10 cellular contexts compared by ENCODE assay signal in genomic region chr12:108566452-108566851, GRCh38. TPM values are rescaled to one million over a fixed set of nuclear protein-coding genes. Genes with fewer than 3 reads are reported as not detected.
DNase-seq lines count a peak whose midpoint lies in the region; ATAC-seq and TF ChIP-seq lines count a peak whose summit lies in the region.
"Had no signal": no experiment of that assay in that cellular context is flagged by ENCODE, and none has a peak within 500 bp of the region (broad histone marks: within the 10 kb centered on the region; RNA-seq: fewer than 3 reads in every experiment).

No MANE protein-coding gene starts in this region.

- ATAC-seq in activated CD4-positive, alpha-beta T cell treated with anti-CD3 and anti-CD28 coated beads for 36 hours = no peak
- ATAC-seq in GM21381 (IDR thresholded peaks at IDR 0.05; ENCODE audit: unreplicated experiment) = no peak

- no peak for DNase-seq in activated CD4-positive, alpha-beta T cell treated with anti-CD3 and anti-CD28 coated beads for 36 hours
- no peak for DNase-seq in activated CD4-positive, alpha-beta T cell treated with anti-CD3 and anti-CD28 coated beads, Interleukin-2, amount 50 U/mL, for 4 hours
- DNase-seq in RWPE1 (ENCODE audit: low spot score) = no peak
- peak; percentile 30 for DNase-seq in endodermal cell
- DNase-seq in spleen = no peak
- DNase-seq in UCSD-AML1 (lab: John Stamatoyannopoulos, UW; ENCODE audit: unreplicated experiment) = no peak
- DNase-seq in globus pallidus (ENCODE audit: low spot score) = no peak
- DNase-seq: H9 had no signal

- intact Hi-C loops in activated CD4-positive, alpha-beta T cell treated with anti-CD3 and anti-CD28 coated beads for 36 hours (cut with DNase I, micrococcal nuclease) = loop anchor here in 1 of 2 experiments (10.0 kb wide), 1 partner anchor 388 kb away; no protein-coding TSS in a partner anchor
- intact Hi-C loops in spleen (cut with DNase I; ENCODE audit: low total_unique reads) = loop anchor here (5.0 to 10.0 kb wide), 3 partner anchors 98 to 528 kb away; partner anchors contain the start of genes ALKBH2 and UNG

- POLR2A ChIA-PET in activated CD4-positive, alpha-beta T cell treated with anti-CD3 and anti-CD28 coated beads for 36 hours (lab: Charles Lee) = interaction anchor here (0.5 kb wide), 1 partner anchor 128 kb away, joined by 3 read pairs; no protein-coding TSS in a partner anchor
- POLR2A ChIA-PET in RWPE1 (lab: Yijun Ruan, JAX; ENCODE audit: low non-redundant PET) = no interaction called here

- peak overlapping the region; percentile 76 for H3K27ac ChIP-seq in RWPE1
- no peak overlapping the region for H3K27ac ChIP-seq in endodermal cell (ENCODE audit: low read depth, low read length)
- peak overlapping the region in 7 of 8 donors; percentile 33 to 98 (median 73) for H3K27ac ChIP-seq in spleen

- no peak overlapping the region for H3K4me3 Mint-ChIP-seq in activated CD4-positive, alpha-beta T cell treated with anti-CD3 and anti-CD28 coated beads for 36 hours
- no peak overlapping the region for H3K4me3 Mint-ChIP-seq in endodermal cell
- H3K4me3 Mint-ChIP-seq: activated naive CD4-positive, alpha-beta T cell treated with anti-CD3 and anti-CD28 coated beads for 36 hours; H9 had no signal

- no peaks in the 10 kb centered on the region for H3K9me3 Mint-ChIP-seq in activated CD4-positive, alpha-beta T cell treated with anti-CD3 and anti-CD28 coated beads for 36 hours (ENCODE audit: low read depth)
- no peaks in the 10 kb centered on the region for H3K9me3 Mint-ChIP-seq in endodermal cell
- H3K9me3 Mint-ChIP-seq: activated naive CD4-positive, alpha-beta T cell treated with anti-CD3 and anti-CD28 coated beads for 36 hours; H9 had no signal

- H3K9me3 ChIP-seq in endodermal cell (ENCODE audit: control insufficient read depth, low read length) (no peaks in the 10 kb centered on the region), spleen (no peaks in the 10 kb centered on the region)

- H3K9ac ChIP-seq in endodermal cell (ENCODE audit: extremely low read depth, low read length, poor library complexity, severe bottlenecking) = no peak overlapping the region

- H3K36me3 ChIP-seq in endodermal cell (ENCODE audit: control insufficient read depth, insufficient read depth, low read length) = peaks cover 52% of the 10 kb centered on the region
- peaks cover 4 to 66% (median 58%) of the 10 kb centered on the region in 6 donors for H3K36me3 ChIP-seq in spleen

- H3K27me3 ChIP-seq in endodermal cell (ENCODE audit: control insufficient read depth, insufficient read depth, low read length, poor library complexity, severe bottlenecking) = no peaks in the 10 kb centered on the region
- H3K27me3 ChIP-seq in spleen (replicated peaks in 1 of 7) = no peaks in the 10 kb centered on the region

- no peak for TF ChIP-seq POLR2A in spleen (IDR thresholded peaks at IDR 0.05)

- H3K4me3 ChIP-seq in endodermal cell (ENCODE audit: low read length) = no peak overlapping the region
- H3K4me3 ChIP-seq in spleen = no peak overlapping the region

- H3K27me3 Mint-ChIP-seq in activated CD4-positive, alpha-beta T cell treated with anti-CD3 and anti-CD28 coated beads for 36 hours = no peaks in the 10 kb centered on the region
- no peaks in the 10 kb centered on the region for H3K27me3 Mint-ChIP-seq in endodermal cell (ENCODE audit: insufficient read depth)

- peaks cover 65% of the 10 kb centered on the region for H3K4me1 Mint-ChIP-seq in activated CD4-positive, alpha-beta T cell treated with anti-CD3 and anti-CD28 coated beads for 36 hours
- H3K4me1 Mint-ChIP-seq in endodermal cell = peaks cover 3% of the 10 kb centered on the region

- peak overlapping the region; percentile 39 for H3K27ac Mint-ChIP-seq in activated CD4-positive, alpha-beta T cell treated with anti-CD3 and anti-CD28 coated beads for 36 hours
- no peak overlapping the region for H3K27ac Mint-ChIP-seq in endodermal cell
- H3K27ac Mint-ChIP-seq: H9 had no signal

- H3K4me1 ChIP-seq in endodermal cell (ENCODE audit: control insufficient read depth, insufficient read depth, low read length) (no peaks in the 10 kb centered on the region), spleen (peaks cover 55 to 95% (median 71%) of the 10 kb centered on the region in 6 donors)

- WGBS in endodermal cell (ENCODE audit: insufficient coverage in 1 of 2, insufficient read length in 1 of 2), 2 experiments = 92 to 100% methylated on average over 2 to 4 of the region's 4 CpGs
- WGBS in spleen, 5 donors = 91 to 99% (median 93%) methylated on average over 4 of the region's 4 CpGs

- TF ChIP-seq CTCF in RWPE1 (conservative IDR thresholded peaks at IDR 0.05; ENCODE audit: low read depth) = no peak
- no peak for TF ChIP-seq CTCF in endodermal cell (conservative IDR thresholded peaks at IDR 0.05)
- no peak for TF ChIP-seq CTCF in spleen (IDR thresholded peaks at IDR 0.05 in 8 of 11, conservative IDR thresholded peaks at IDR 0.05 in 3 of 11)

- H3K36me3 Mint-ChIP-seq in activated CD4-positive, alpha-beta T cell treated with anti-CD3 and anti-CD28 coated beads for 36 hours (ENCODE audit: low read depth) = peaks cover 49% of the 10 kb centered on the region
- H3K36me3 Mint-ChIP-seq in endodermal cell (ENCODE audit: low read depth) = peaks cover 41% of the 10 kb centered on the region

- CTCF ChIA-PET in activated CD4-positive, alpha-beta T cell treated with anti-CD3 and anti-CD28 coated beads for 36 hours (lab: Charles Lee) = interaction anchor here (0.6 to 12.8 kb wide), 6 partner anchors 20 to 237 kb away, joined by 3 to 270 read pairs (median 8); no protein-coding TSS in a partner anchor
- CTCF ChIA-PET in RWPE1 (lab: Yijun Ruan, JAX) = interaction anchor here (1.5 to 4.4 kb wide), 2 partner anchors 51 to 54 kb away, joined by 4 to 30 read pairs; no protein-coding TSS in a partner anchor

RNA-seq across cellular contexts. Expression of gene ISCU, which starts 4.1 kb away (rescaled TPM):
- 10 to 100 TPM; 67.3 to 83.8 TPM for total RNA-seq in activated CD4-positive, alpha-beta T cell treated with anti-CD3 and anti-CD28 coated beads for 36 hours
- total RNA-seq in endodermal cell = 10 to 100 TPM; 63.1 to 66.0 TPM
- 92.4 TPM for polyA plus RNA-seq in endodermal cell (2013, experiment 1 of 2)
- 96.3 TPM for polyA plus RNA-seq in endodermal cell (2013, experiment 2 of 2)
- total RNA-seq in spleen = 100 to 1,000 TPM in 6 of 7 donors, 10 to 100 TPM in 1; 98.9 to 220 (median 144) TPM
- polyA plus RNA-seq in spleen = 100 to 1,000 TPM; 182 to 204 (median 187) TPM

RNA-seq across cellular contexts. Expression of gene SART3, which starts 5.5 kb away (rescaled TPM):
- total RNA-seq in activated CD4-positive, alpha-beta T cell treated with anti-CD3 and anti-CD28 coated beads for 36 hours = 10 to 100 TPM; 69.3 to 87.1 TPM
- total RNA-seq in endodermal cell (10 to 100 TPM; 83.5 to 86.2 TPM), spleen (100 to 1,000 TPM in 1 of 7 donors, 10 to 100 TPM in 6; 61.4 to 118 (median 72.1) TPM)
- polyA plus RNA-seq in endodermal cell (2013, experiment 1 of 2) = 57.5 TPM
- 50.7 TPM for polyA plus RNA-seq in endodermal cell (2013, experiment 2 of 2)
- polyA plus RNA-seq in spleen = 10 to 100 TPM; 13.1 to 19.8 (median 14.6) TPM

RNA-seq across cellular contexts. Expression of gene TMEM119, which starts 31.4 kb away (rescaled TPM):
- total RNA-seq in activated CD4-positive, alpha-beta T cell treated with anti-CD3 and anti-CD28 coated beads for 36 hours = under 1 TPM; 0.21 to 0.28 TPM
- total RNA-seq in endodermal cell = under 1 TPM; 0.11 to 0.15 TPM
- polyA plus RNA-seq in endodermal cell (2013, experiment 1 of 2) = 4.3 TPM
- polyA plus RNA-seq in endodermal cell (2013, experiment 2 of 2) = 4.3 TPM
- total RNA-seq in spleen = 10 to 100 TPM in 5 of 7 donors, 1 to 10 TPM in 2; 8.8 to 23.8 (median 14.1) TPM
- polyA plus RNA-seq in spleen = 10 to 100 TPM; 17.7 to 50.0 (median 34.8) TPM
- total RNA-seq: activated naive CD4-positive, alpha-beta T cell treated with anti-CD3 and anti-CD28 coated beads for 36 hours; H9 had no signal

RNA-seq across cellular contexts. Expression of gene FICD, which starts 51.4 kb away (rescaled TPM):
- 1 to 10 TPM; 3.5 to 4.5 TPM for total RNA-seq in activated CD4-positive, alpha-beta T cell treated with anti-CD3 and anti-CD28 coated beads for 36 hours
- total RNA-seq in endodermal cell (1 to 10 TPM; 6.2 to 6.8 TPM), spleen (10 to 100 TPM in 1 of 7 donors, 1 to 10 TPM in 6; 5.9 to 12.7 (median 8.7) TPM)
- polyA plus RNA-seq in endodermal cell (2013, experiment 1 of 2) = 5.3 TPM
- 4.9 TPM for polyA plus RNA-seq in endodermal cell (2013, experiment 2 of 2)
- polyA plus RNA-seq in spleen = 1 to 10 TPM; 1.1 to 2.3 (median 1.1) TPM

Comparison
In these comparisons a context has a peak if more than half of its experiments do, and no peak if none do; other contexts are left out.
1. RNA of gene TMEM119, which starts 31.4 kb away (total RNA-seq): 8.8 to 23.8 TPM in spleen; 0.21 to 0.28 TPM in activated CD4-positive, alpha-beta T cell treated with anti-CD3 and anti-CD28 coated beads for 36 hours and 0.11 to 0.15 TPM in endodermal cell; every median in the first group is over 4 times any median in the second.